12 cellular contexts compared by ENCODE assay signal in genomic region chr6:83199173-83199864, GRCh38.
DNase-seq lines count a peak whose midpoint lies in the region; ATAC-seq and TF ChIP-seq lines count a peak whose summit lies in the region.
"Had no signal": no experiment of that assay in that cellular context is flagged by ENCODE, and none has a peak within 500 bp of the region (broad histone marks: within the 10 kb centered on the region; RNA-seq: fewer than 3 reads in every experiment).

No MANE protein-coding gene starts in this region.

- peaks cover 1% of the 10 kb centered on the region for H3K27me3 Mint-ChIP-seq in activated naive CD4-positive, alpha-beta T cell treated with anti-CD3 and anti-CD28 coated beads, Interleukin-2, amount 10 ng/mL, durations not matched to agents 7 days and 5 days

- no peak overlapping the region for H3K4me3 Mint-ChIP-seq in activated naive CD4-positive, alpha-beta T cell treated with anti-CD3 and anti-CD28 coated beads, Interleukin-2, amount 10 ng/mL, durations not matched to agents 7 days and 5 days

- no peak for TF ChIP-seq CTCF in C4-2B (conservative IDR thresholded peaks at IDR 0.05)

- CTCF ChIA-PET in activated naive CD4-positive, alpha-beta T cell treated with anti-CD3 and anti-CD28 coated beads, Interleukin-2, amount 10 ng/mL, durations not matched to agents 7 days and 5 days (lab: Charles Lee): interaction anchor here (7.1 kb wide), 1 partner anchor 133 kb away, joined by 35 read pairs; the partner anchor contains the start of genes DOP1A and UBE3D

- H3K9me3 Mint-ChIP-seq in activated naive CD4-positive, alpha-beta T cell treated with anti-CD3 and anti-CD28 coated beads, Interleukin-2, amount 10 ng/mL, durations not matched to agents 7 days and 5 days: no peaks in the 10 kb centered on the region

- peaks cover 3% of the 10 kb centered on the region for H3K36me3 Mint-ChIP-seq in activated naive CD4-positive, alpha-beta T cell treated with anti-CD3 and anti-CD28 coated beads, Interleukin-2, amount 10 ng/mL, durations not matched to agents 7 days and 5 days

- H3K4me1 Mint-ChIP-seq in activated naive CD4-positive, alpha-beta T cell treated with anti-CD3 and anti-CD28 coated beads, Interleukin-2, amount 10 ng/mL, durations not matched to agents 7 days and 5 days: peaks cover 17% of the 10 kb centered on the region

- DNase-seq in epithelial cell of prostate (ENCODE audit: low read depth, low spot score): no peak
- no peak for DNase-seq in NCI-H2029 treated with DMSO at 0.1 percent for 48 hours (lab: John Stamatoyannopoulos, UW)
- no peak for DNase-seq in HuH-7.5 (ENCODE audit: low spot score)
- DNase-seq in activated naive CD4-positive, alpha-beta T cell treated with anti-CD3 and anti-CD28 coated beads, Interleukin-2, amount 10 ng/mL, durations not matched to agents 7 days and 5 days: no peak
- no peak for DNase-seq in NCI-H748 (lab: John Stamatoyannopoulos, UW; ENCODE audit: unreplicated experiment)
- DNase-seq: heart left ventricle; MM.1S; ovary; stimulated activated CD4-positive, alpha-beta T cell treated with anti-CD3 and anti-CD28 coated beads, Interleukin-15, amount 100 ng/mL, for 24 hours had no signal

- no peak overlapping the region for H3K27ac Mint-ChIP-seq in activated naive CD4-positive, alpha-beta T cell treated with anti-CD3 and anti-CD28 coated beads, Interleukin-2, amount 10 ng/mL, durations not matched to agents 7 days and 5 days

- H3K27ac ChIP-seq in C4-2B (peak overlapping the region; percentile 37; the same call in 1 of the 2 replicates), epithelial cell of prostate (peak overlapping the region; percentile 66)
- H3K27ac ChIP-seq: heart left ventricle, ovary had no signal

- peak; percentile 77 for ATAC-seq in GM19023 (IDR thresholded peaks at IDR 0.05; ENCODE audit: unreplicated experiment)
- ATAC-seq in HG03442 (IDR thresholded peaks at IDR 0.05; ENCODE audit: unreplicated experiment): peak; percentile 73
